ENCODE assay signal across 9 cellular contexts in genomic region chr12:42326466-42327226, GRCh38. TPM values are rescaled to one million over a fixed set of nuclear protein-coding genes. Genes with fewer than 3 reads are reported as not detected.
DNase-seq lines count a peak whose midpoint lies in the region; ATAC-seq, FAIRE-seq and TF ChIP-seq lines count a peak whose summit lies in the region.
"Had no signal": no experiment of that assay in that cellular context is flagged by ENCODE, and none has a peak within 500 bp of the region (broad histone marks: within the 10 kb centered on the region; RNA-seq: fewer than 3 reads in every experiment).

No MANE protein-coding gene starts in this region.

- POLR2A ChIA-PET in HEK293 (lab: Yijun Ruan, JAX) = interaction anchor here (0.9 kb wide), 1 partner anchor 88 kb away, joined by 5 read pairs; the partner anchor contains the start of gene YAF2
- POLR2A ChIA-PET in K562 (lab: Yijun Ruan, JAX) = interaction anchor here (1.0 to 2.2 kb wide), 2 partner anchors 10 to 14 kb away, joined by 3 to 8 read pairs; no protein-coding TSS in a partner anchor

- H2AFZ ChIP-seq in K562 (ENCODE audit: low read depth, low read length) = peak overlapping the region; percentile 93

- ATAC-seq in K562 (peak; percentile 58), HG03025 (IDR thresholded peaks at IDR 0.05; ENCODE audit: low FRiP score, unreplicated experiment) (no peak)

- H4K20me1 ChIP-seq in K562 (replicated peaks; ENCODE audit: control insufficient read depth, insufficient read depth, low read length) = peaks cover 3% of the 10 kb centered on the region; the same call in 1 of the 2 replicates

- TF ChIP-seq RAD21 in K562 (CRISPR knock-in tag; conservative IDR thresholded peaks at IDR 0.05 in 1 of 2, IDR thresholded peaks at IDR 0.05 in 1 of 2) = no peak

- CTCF ChIA-PET in HEK293 (lab: Yijun Ruan, JAX) = no interaction called here
- CTCF ChIA-PET in K562 (lab: Yijun Ruan, JAX; ENCODE audit: low intra/inter-chr PET ratio) = no interaction called here

- FAIRE-seq in K562 (lab: Jason Lieb, UNC) = peak; percentile 58
- FAIRE-seq: G401.6 had no signal

- BruUV-seq in K562 (replicated peaks; lab: Mats Ljungman, UMichigan) = TSS peak; percentile 59

- peaks cover 5% of the 10 kb centered on the region for H3K4me1 ChIP-seq in HEK293 (ENCODE audit: control insufficient read depth, insufficient read depth, low read length)
- peaks cover 9 to 10% of the 10 kb centered on the region in 2 experiments for H3K4me1 ChIP-seq in K562 (replicated peaks in 1 of 2; ENCODE audit: control insufficient read depth in 2 of 2, insufficient read depth in 2 of 2, low read length in 2 of 2)
- H3K4me1 ChIP-seq in iPS-20b (ENCODE audit: insufficient read depth, low read length) = peaks cover 13% of the 10 kb centered on the region; the same call in 1 of the 2 replicates

- peak overlapping the region; percentile 90 for H3K4me2 ChIP-seq in K562 (ENCODE audit: insufficient read depth, low read length)

- no peaks in the 10 kb centered on the region for H3K9me1 ChIP-seq in K562 (ENCODE audit: control insufficient read depth, insufficient read depth, low read length)

- TF ChIP-seq CTCF in HEK293 (tag by site-specific recombination; IDR thresholded peaks at IDR 0.05) (no peak), K562 (IDR thresholded peaks at IDR 0.05 in 2 of 3, conservative IDR thresholded peaks at IDR 0.05 in 1 of 3; ENCODE audit: insufficient read depth in 2 of 3, low read depth in 1 of 3, low read length in 3 of 3) (no peak)

- no peak for TF ChIP-seq EP300 in K562 (IDR thresholded peaks at IDR 0.05; ENCODE audit: low read length)

- H3K9me3 ChIP-seq in HEK293 (ENCODE audit: control insufficient read depth, insufficient read depth, low read depth, low read length) = no peaks in the 10 kb centered on the region
- no peaks in the 10 kb centered on the region for H3K9me3 ChIP-seq in K562 (replicated peaks; ENCODE audit: control insufficient read depth, insufficient read depth, low read depth, low read length)
- no peaks in the 10 kb centered on the region for H3K9me3 ChIP-seq in iPS-20b (ENCODE audit: insufficient read depth, low read depth, low read length)

- H3K4me3 ChIP-seq in HEK293 (ENCODE audit: low read depth, low read length) (peak overlapping the region; percentile 74), K562 (peak overlapping the region; percentile 78), iPS-20b (ENCODE audit: low read length) (peak overlapping the region; percentile 97)

- intact Hi-C loops in K562 (cut with micrococcal nuclease) = loop anchor here (2.0 to 5.0 kb wide), 3 partner anchors 88 to 289 kb away; partner anchors contain the start of genes GXYLT1 and YAF2

- 1% methylated on average over 16 of the region's 16 CpGs for WGBS in K562 (ENCODE audit: insufficient coverage, low coverage, missing lambda C conversion rate)

- DNase-seq in NCI-H1694 (lab: John Stamatoyannopoulos, UW) = peak; percentile 1
- no peak for DNase-seq in NCI-H1694 treated with DMSO at 0.1 percent for 48 hours (lab: John Stamatoyannopoulos, UW)
- peak; percentile 64 for DNase-seq in NCI-H69 (lab: John Stamatoyannopoulos, UW)
- peak; percentile 19 to 38 (median 24) for DNase-seq in K562 (ENCODE audit: extremely low read depth in 1 of 4, low spot score in 3 of 4)
- DNase-seq in stimulated activated CD8-positive, alpha-beta memory T cell treated with anti-CD3 and anti-CD28 coated beads, Interleukin-4, amount 100 ng/mL, for 48 hours = peak; percentile 34

- in situ Hi-C loops in K562 (cut with MboI) = loop anchor here (5.0 kb wide), 1 partner anchor 194 kb away; no protein-coding TSS in a partner anchor

- H3K9ac ChIP-seq in K562 (ENCODE audit: insufficient read depth in 1 of 2, low read depth in 2 of 2, low read length in 2 of 2) (peak overlapping the region; percentile 90 to 96), iPS-20b (ENCODE audit: low read depth, low read length) (peak overlapping the region; percentile 96)

- TF ChIP-seq POLR2A in K562 (conservative IDR thresholded peaks at IDR 0.05) = no peak

- peaks cover 70% of the 10 kb centered on the region for H3K79me2 ChIP-seq in K562 (ENCODE audit: control insufficient read depth, insufficient read depth, low read length)

- H3K36me3 ChIP-seq in HEK293 (ENCODE audit: control insufficient read depth in 2 of 2, insufficient read depth in 1 of 2, low read length in 2 of 2) (peaks cover 10 to 18% of the 10 kb centered on the region in 2 experiments), K562 (ENCODE audit: control insufficient read depth, insufficient read depth, low read length) (peaks cover 24% of the 10 kb centered on the region), iPS-20b (ENCODE audit: insufficient read depth, low read depth, low read length) (peaks cover 17% of the 10 kb centered on the region)

- peak overlapping the region; percentile 84 for H3K27ac ChIP-seq in HEK293 (ENCODE audit: extremely low read depth, low read depth, low read length)
- peak overlapping the region; percentile 84 for H3K27ac ChIP-seq in K562 (ENCODE audit: extremely low read depth, low read depth, low read length)
- H3K27ac ChIP-seq in iPS-20b (ENCODE audit: low read length) = peak overlapping the region; percentile 44

- H3K27me3 ChIP-seq in K562 (ENCODE audit: control insufficient read depth in 2 of 2, insufficient read depth in 2 of 2, low read length in 2 of 2) (no peaks in the 10 kb centered on the region), iPS-20b (ENCODE audit: insufficient read depth, low read length) (no peaks in the 10 kb centered on the region)

TF ChIP-seq in HEK293, 187 proteins besides CTCF, POLR2A, EP300 and RAD21 (continues in another document):
- 0 out of 2 replicates have a peak, but pooled peaks have one; percentile 5 for TF ChIP-seq INSM2 (tag by site-specific recombination; IDR thresholded peaks at IDR 0.05)

TF ChIP-seq in K562, 482 proteins besides CTCF, POLR2A, EP300 and RAD21 (continues in another document):
- TF ChIP-seq ETV5 (CRISPR knock-in tag; IDR thresholded peaks at IDR 0.05; ENCODE audit: low read depth) = 0 out of 2 replicates have a peak, but pooled peaks have one; percentile 0
- TF ChIP-seq, protein P1, sequence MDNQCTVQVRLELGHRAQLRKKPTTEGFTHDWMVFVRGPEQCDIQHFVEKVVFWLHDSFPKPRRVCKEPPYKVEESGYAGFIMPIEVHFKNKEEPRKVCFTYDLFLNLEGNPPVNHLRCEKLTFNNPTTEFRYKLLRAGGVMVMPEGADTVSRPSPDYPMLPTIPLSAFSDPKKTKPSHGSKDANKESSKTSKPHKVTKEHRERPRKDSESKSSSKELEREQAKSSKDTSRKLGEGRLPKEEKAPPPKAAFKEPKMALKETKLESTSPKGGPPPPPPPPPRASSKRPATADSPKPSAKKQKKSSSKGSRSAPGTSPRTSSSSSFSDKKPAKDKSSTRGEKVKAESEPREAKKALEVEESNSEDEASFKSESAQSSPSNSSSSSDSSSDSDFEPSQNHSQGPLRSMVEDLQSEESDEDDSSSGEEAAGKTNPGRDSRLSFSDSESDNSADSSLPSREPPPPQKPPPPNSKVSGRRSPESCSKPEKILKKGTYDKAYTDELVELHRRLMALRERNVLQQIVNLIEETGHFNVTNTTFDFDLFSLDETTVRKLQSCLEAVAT (IDR thresholded peaks at IDR 0.05) = 0 out of 4 replicates have a peak, but pooled peaks of 1 of the 2 experiments have one; percentile 31
- no peak for TF ChIP-seq ZNF124 (CRISPR knock-in tag; IDR thresholded peaks at IDR 0.05)

RNA-seq across cellular contexts. Expression of gene PPHLN1, which starts 0.7 kb away (rescaled TPM):
- total RNA-seq in K562 (2011; cell fraction: chromatin; rRNA removed; ENCODE audit: low replicate concordance) = 57.8 and 125 TPM in 2 replicates
- total RNA-seq in K562 (2011; cell fraction: nucleolus; rRNA removed) = 36.4 and 41.7 TPM in 2 replicates
- 71.3 and 122 TPM in 2 replicates for total RNA-seq in K562 (2011; cell fraction: nucleoplasm; rRNA removed)
- total RNA-seq in K562 (2014; rRNA removed) (71.0 and 85.8 TPM in 2 replicates), K562 (2014; rRNA removed; fragmentation: Illumina TruSeq; extraction: Trizol) (93.2 and 111 TPM in 2 replicates), K562 (2015; rRNA removed; fragmentation: Illumina TruSeq; extraction: Trizol) (78.3 and 88.7 TPM in 2 replicates), K562 (2021) (64.2 and 66.3 TPM in 2 replicates)
- polyA plus RNA-seq in K562 (2011; rRNA removed) (91.7 and 112 TPM in 2 replicates), K562 (2014; fragmentation: Illumina TruSeq; extraction: Trizol) (92.0 and 93.6 TPM in 2 replicates), K562 (2014; fragmentation: Nextera tagmentation; extraction: Ambion mirVana) (100 to 1,000 TPM; 105 to 112 TPM), K562 (2014; rRNA removed) (85.4 and 97.7 TPM in 2 replicates)
- 22.8 and 42.0 TPM in 2 replicates for polyA plus RNA-seq in K562 (2011; cell fraction: cytosol; rRNA removed)
- polyA plus RNA-seq in K562 (2011; cell fraction: nucleus; rRNA removed) = 104 and 117 TPM in 2 replicates
- polyA plus RNA-seq in K562 (2012) = 48.3 and 66.5 TPM in 2 replicates
- polyA minus RNA-seq in K562 (2011; rRNA and poly(A)+ RNA removed) = 98.5 and 105 TPM in 2 replicates
- polyA minus RNA-seq in K562 (2011; cell fraction: cytosol; rRNA and poly(A)+ RNA removed) = 24.2 and 27.6 TPM in 2 replicates
- 72.6 and 79.0 TPM in 2 replicates for polyA minus RNA-seq in K562 (2011; cell fraction: nucleus; rRNA and poly(A)+ RNA removed)

RNA-seq across cellular contexts. Expression of gene ZCRB1, which starts 0.8 kb away (rescaled TPM):
- total RNA-seq in K562 (2011; cell fraction: chromatin; rRNA removed; ENCODE audit: low replicate concordance) = 10.0 and 10.6 TPM in 2 replicates
- total RNA-seq in K562 (2011; cell fraction: nucleolus; rRNA removed) = 13.5 and 21.8 TPM in 2 replicates
- 12.1 and 13.6 TPM in 2 replicates for total RNA-seq in K562 (2011; cell fraction: nucleoplasm; rRNA removed)
- total RNA-seq in K562 (2014; rRNA removed) = 36.0 and 46.5 TPM in 2 replicates
- total RNA-seq in K562 (2014; rRNA removed; fragmentation: Illumina TruSeq; extraction: Trizol) = 51.0 and 64.9 TPM in 2 replicates
- total RNA-seq in K562 (2015; rRNA removed; fragmentation: Illumina TruSeq; extraction: Trizol) = 57.6 and 66.2 TPM in 2 replicates
- total RNA-seq in K562 (2021) = 46.6 and 48.9 TPM in 2 replicates
- 33.4 and 36.0 TPM in 2 replicates for polyA plus RNA-seq in K562 (2011; rRNA removed)
- polyA plus RNA-seq in K562 (2011; cell fraction: cytosol; rRNA removed) = 11.8 and 16.9 TPM in 2 replicates
- polyA plus RNA-seq in K562 (2011; cell fraction: nucleus; rRNA removed) = 21.2 and 28.0 TPM in 2 replicates
- polyA plus RNA-seq in K562 (2012) = 74.0 and 74.2 TPM in 2 replicates
- 76.9 and 102 TPM in 2 replicates for polyA plus RNA-seq in K562 (2014; fragmentation: Illumina TruSeq; extraction: Trizol)
- polyA plus RNA-seq in K562 (2014; fragmentation: Nextera tagmentation; extraction: Ambion mirVana) = 10 to 100 TPM; 60.1 to 65.9 TPM
- polyA plus RNA-seq in K562 (2014; rRNA removed) = 42.4 and 48.5 TPM in 2 replicates
- 22.9 and 28.4 TPM in 2 replicates for polyA minus RNA-seq in K562 (2011; rRNA and poly(A)+ RNA removed)
- 13.4 and 25.2 TPM in 2 replicates for polyA minus RNA-seq in K562 (2011; cell fraction: cytosol; rRNA and poly(A)+ RNA removed)
- polyA minus RNA-seq in K562 (2011; cell fraction: nucleus; rRNA and poly(A)+ RNA removed) = 27.6 and 32.0 TPM in 2 replicates
